ENCODE assay signal across 17 cellular contexts in the genomic region with DNA sequence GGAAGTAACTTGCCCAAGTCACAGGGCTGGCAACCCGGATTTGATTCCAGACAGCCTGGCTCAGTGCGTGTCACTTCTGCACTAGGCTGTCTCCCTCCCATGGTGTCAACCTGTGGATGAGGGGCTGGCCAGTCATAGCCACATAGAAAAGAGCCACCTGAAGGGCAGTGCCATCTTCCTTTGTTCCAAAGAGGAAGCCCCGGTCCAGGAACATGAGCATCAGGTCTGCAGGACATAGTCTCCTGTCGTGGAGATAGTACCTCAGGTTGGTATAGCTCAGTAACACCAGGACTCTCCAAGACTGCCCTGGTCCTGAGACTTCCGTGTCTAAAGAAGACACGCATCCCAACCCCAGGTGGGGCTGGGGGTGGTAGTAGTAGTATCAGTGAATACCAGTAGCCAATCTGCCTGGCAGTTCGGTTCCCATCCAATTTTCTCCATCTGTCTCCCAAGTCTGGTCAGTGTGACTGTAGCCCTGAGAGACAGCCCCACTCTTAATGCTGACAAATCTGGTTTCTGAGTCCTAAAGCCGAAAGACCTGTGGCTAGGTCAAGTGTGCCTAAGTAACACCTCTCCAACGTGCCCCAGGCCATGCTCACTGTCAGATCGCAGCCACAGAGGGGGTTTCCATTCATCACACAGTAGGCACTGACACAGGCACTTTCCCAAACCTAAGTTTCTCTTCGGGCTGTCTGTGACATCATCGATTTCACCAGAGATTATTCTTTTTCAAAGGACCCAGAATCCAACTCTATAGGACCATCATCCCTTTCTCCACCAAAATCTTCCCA. TPM values are rescaled to one million over a fixed set of nuclear protein-coding genes. Genes with fewer than 3 reads are reported as not detected.
A peak's percentile ranks its signal among the peaks of the same experiment; 100 is the strongest.
DNase-seq lines count a peak whose midpoint lies in the region; ATAC-seq and TF ChIP-seq lines count a peak whose summit lies in the region.
"Had no signal": no experiment of that assay in that cellular context is flagged by ENCODE, and none has a peak within 500 bp of the region (broad histone marks: within the 10 kb centered on the region; RNA-seq: fewer than 3 reads in every experiment).

No MANE protein-coding gene starts in this region.

- H3K4me1 ChIP-seq in lower lobe of right lung = no peaks in the 10 kb centered on the region

- H3K9me3 ChIP-seq in lower lobe of right lung = no peaks in the 10 kb centered on the region

- H3K36me3 ChIP-seq in lower lobe of right lung = no peaks in the 10 kb centered on the region

- intact Hi-C loops in lower lobe of right lung (cut with DNase I) = no loop called here

- ATAC-seq in HG03442 (IDR thresholded peaks at IDR 0.05; ENCODE audit: unreplicated experiment) (peak; percentile 51), lower lobe of right lung (no peak), HG03565 (IDR thresholded peaks at IDR 0.05; ENCODE audit: unreplicated experiment) (no peak)
- ATAC-seq: K562 had no signal

- H3K4me3 ChIP-seq in lower lobe of right lung = no peak overlapping the region
- H3K4me3 ChIP-seq: K562 had no signal

- no peaks in the 10 kb centered on the region for H3K27me3 ChIP-seq in lower lobe of right lung (ENCODE audit: low read depth)

- no peak overlapping the region for H3K27ac ChIP-seq in lower lobe of right lung

- peak; percentile 44 for DNase-seq in activated effector memory CD4-positive, alpha-beta T cell treated with anti-CD3 and anti-CD28 coated beads, Interleukin-2, amount 50 U/mL, for 16 hours
- DNase-seq in activated effector memory CD4-positive, alpha-beta T cell treated with Interleukin-2 at 50 U/mL for 16 hours = no peak
- DNase-seq in iPS-NIHi7 (ENCODE audit: extremely low spot score) (peak; percentile 7), GM10266 (ENCODE audit: extremely low spot score) (no peak), lower lobe of right lung (no peak)
- DNase-seq in activated CD4-positive, alpha-beta T cell treated with anti-CD3 and anti-CD28 coated beads for 48 hours = no peak
- DNase-seq: C1 segment of cervical spinal cord, EL, H7, NCI-H1092 treated with DMSO at 0.1 percent for 48 hours, NCI-H1694, NCI-H2107, NCI-H226, NCI-H526 had no signal

- no peak for TF ChIP-seq CTCF in GM10266 (IDR thresholded peaks at IDR 0.05; ENCODE audit: control insufficient read depth, insufficient read depth, low read depth, missing control alignments)
- no peak for TF ChIP-seq CTCF in lower lobe of right lung (IDR thresholded peaks at IDR 0.05)

RNA-seq across cellular contexts. Expression of a gene that starts 33.1 kb away (rescaled TPM):
- 104 TPM for total RNA-seq in lower lobe of right lung

Comparison
In these comparisons a context has a peak if more than half of its experiments do, and no peak if none do; other contexts are left out.
1. DNase-seq: peak in activated effector memory CD4-positive, alpha-beta T cell treated with anti-CD3 and anti-CD28 coated beads, Interleukin-2, amount 50 U/mL, for 16 hours (single experiment) and iPS-NIHi7 (single experiment); none in activated effector memory CD4-positive, alpha-beta T cell treated with Interleukin-2 at 50 U/mL for 16 hours (single experiment), GM10266 (single experiment), activated CD4-positive, alpha-beta T cell treated with anti-CD3 and anti-CD28 coated beads for 48 hours (single experiment) and lower lobe of right lung (single experiment).